In the genomic region with DNA sequence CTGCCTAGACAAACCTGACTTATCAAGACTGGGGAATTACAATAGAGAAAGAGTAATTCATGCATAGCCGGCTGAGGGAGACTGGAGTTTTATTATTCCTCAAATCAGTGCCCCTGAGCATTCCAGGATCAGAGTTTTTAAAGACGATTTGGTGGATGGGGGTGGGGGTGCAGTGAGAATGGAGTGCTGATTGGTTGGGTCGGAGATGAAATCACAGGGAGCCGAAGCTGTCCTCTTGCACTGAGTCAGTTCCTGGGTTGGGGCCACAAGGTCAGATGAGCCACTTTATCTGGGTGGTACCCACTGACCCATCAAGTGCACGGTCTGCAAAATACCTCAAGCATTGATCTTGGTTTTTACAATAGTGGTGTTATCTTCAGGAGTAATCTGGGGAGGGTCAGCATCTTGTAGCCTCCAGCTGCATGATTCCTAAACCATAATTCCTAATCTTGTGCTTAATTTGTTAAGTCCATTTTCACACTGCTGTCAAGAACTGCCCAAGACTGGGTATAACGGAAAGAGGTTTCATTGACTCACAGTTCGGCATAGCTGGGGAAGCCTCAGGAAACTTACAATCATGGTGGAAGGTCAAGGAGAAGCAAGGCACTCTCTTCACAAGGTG, we compare ENCODE assay signal across 24 cellular contexts.
DNase-seq lines count a peak whose midpoint lies in the region; ATAC-seq, FAIRE-seq and TF ChIP-seq lines count a peak whose summit lies in the region.
"Had no signal": no experiment of that assay in that cellular context is flagged by ENCODE, and none has a peak within 500 bp of the region (broad histone marks: within the 10 kb centered on the region; RNA-seq: fewer than 3 reads in every experiment).

No MANE protein-coding gene starts in this region.

- peak overlapping the region; percentile 85 for H3K27ac Mint-ChIP-seq in activated CD4-positive, alpha-beta T cell treated with anti-CD3 and anti-CD28 coated beads for 36 hours
- H3K27ac Mint-ChIP-seq: activated B cell treated with CpG ODN at 0.5 μM for 24 hours; activated CD8-positive, alpha-beta memory T cell treated with anti-CD3 and anti-CD28 coated beads, Interleukin-2, amount 10 ng/mL, durations not matched to agents 7 days and 5 days had no signal

- H3K4me2 ChIP-seq in PC-3 (ENCODE audit: low read length) = no peak overlapping the region

- H3K4me3 ChIP-seq in PC-3 (ENCODE audit: low read length) (no peak overlapping the region), foreskin fibroblast (ENCODE audit: low read depth in 1 of 2, low read length in 2 of 2) (no peak overlapping the region), small intestine (ENCODE audit: low read depth in 1 of 2, low read length in 2 of 2) (no peak overlapping the region), upper lobe of right lung (no peak overlapping the region)
- H3K4me3 ChIP-seq: gastroesophageal sphincter, SK-N-MC, tibial nerve had no signal

- DNase-seq in activated CD4-positive, alpha-beta T cell treated with anti-CD3 and anti-CD28 coated beads for 36 hours = no peak
- no peak for DNase-seq in activated CD4-positive, alpha-beta T cell treated with anti-CD3 and anti-CD28 coated beads, Interleukin-2, amount 50 U/mL, for 1 hour
- DNase-seq in PC-3 (no peak), foreskin fibroblast (peak; percentile 12 to 34), small intestine (no peak), NCI-H187 treated with DMSO at 0.1 percent for 48 hours (lab: John Stamatoyannopoulos, UW) (no peak), GM12892 (ENCODE audit: insufficient read length) (no peak), upper lobe of right lung (no peak)
- DNase-seq: activated B cell treated with CpG ODN at 0.5 μM for 24 hours; activated CD8-positive, alpha-beta memory T cell treated with anti-CD3 and anti-CD28 coated beads, Interleukin-2, amount 10 ng/mL, durations not matched to agents 7 days and 5 days; activated effector memory CD4-positive, alpha-beta T cell treated with Interleukin-2 at 50 U/mL for 16 hours; anterior cingulate cortex; central memory CD4-positive, alpha-beta T cell; DMS 273 treated with DMSO at 0.1 percent for 48 hours; GDM1; NCI-H1417 treated with DMSO at 0.1 percent for 48 hours; NCI-H2171 treated with DMSO at 0.1 percent for 48 hours; retina had no signal

- no peaks in the 10 kb centered on the region for H3K27me3 Mint-ChIP-seq in activated CD4-positive, alpha-beta T cell treated with anti-CD3 and anti-CD28 coated beads for 36 hours
- H3K27me3 Mint-ChIP-seq: activated B cell treated with CpG ODN at 0.5 μM for 24 hours; activated CD8-positive, alpha-beta memory T cell treated with anti-CD3 and anti-CD28 coated beads, Interleukin-2, amount 10 ng/mL, durations not matched to agents 7 days and 5 days had no signal

- no peaks in the 10 kb centered on the region for H3K9me2 ChIP-seq in PC-3 (replicated peaks; ENCODE audit: low read length)

- 57 to 76% (median 69%) methylated on average over 7 of the region's 7 CpGs for WGBS in small intestine, 3 donors

- H3K36me3 Mint-ChIP-seq in activated CD4-positive, alpha-beta T cell treated with anti-CD3 and anti-CD28 coated beads for 36 hours (ENCODE audit: low read depth) = peaks cover 30% of the 10 kb centered on the region

- H3K9me3 ChIP-seq in PC-3 (ENCODE audit: low read length) (no peaks in the 10 kb centered on the region), small intestine (ENCODE audit: control insufficient read depth, low read depth) (no peaks in the 10 kb centered on the region), upper lobe of right lung (no peaks in the 10 kb centered on the region)
- H3K9me3 ChIP-seq: gastroesophageal sphincter, tibial nerve had no signal

- H2AFZ ChIP-seq in PC-3 (ENCODE audit: low read length) = no peak overlapping the region

- H3K9me3 Mint-ChIP-seq in activated CD4-positive, alpha-beta T cell treated with anti-CD3 and anti-CD28 coated beads for 36 hours (ENCODE audit: low read depth) = peaks cover 16% of the 10 kb centered on the region

- peaks cover 29% of the 10 kb centered on the region for H3K4me1 Mint-ChIP-seq in activated CD4-positive, alpha-beta T cell treated with anti-CD3 and anti-CD28 coated beads for 36 hours

- H3K27me3 ChIP-seq in PC-3 (ENCODE audit: low read length) (no peaks in the 10 kb centered on the region), small intestine (ENCODE audit: control insufficient read depth in 2 of 2, insufficient read depth in 2 of 2, low read length in 2 of 2) (no peaks in the 10 kb centered on the region), upper lobe of right lung (no peaks in the 10 kb centered on the region)
- H3K27me3 ChIP-seq: gastroesophageal sphincter, tibial nerve had no signal

- H3F3A ChIP-seq in PC-3 (ENCODE audit: low read length, unreplicated experiment) = no peaks in the 10 kb centered on the region

- ATAC-seq in activated CD4-positive, alpha-beta T cell treated with anti-CD3 and anti-CD28 coated beads for 36 hours = no peak
- no peak for ATAC-seq in PC-3
- no peak for ATAC-seq in upper lobe of right lung
- ATAC-seq: activated CD8-positive, alpha-beta memory T cell treated with anti-CD3 and anti-CD28 coated beads, Interleukin-2, amount 10 ng/mL, durations not matched to agents 7 days and 5 days; gastroesophageal sphincter had no signal

- H3K9ac ChIP-seq in PC-3 (ENCODE audit: low read length) = no peak overlapping the region

- H3K4me1 ChIP-seq in PC-3 (ENCODE audit: insufficient read depth, low read length) (peaks cover 26% of the 10 kb centered on the region), small intestine (ENCODE audit: control insufficient read depth in 2 of 2, insufficient read depth in 1 of 2, low read depth in 1 of 2, low read length in 1 of 2) (peaks cover 0 to 12% of the 10 kb centered on the region in 2 donors), upper lobe of right lung (peaks cover 8% of the 10 kb centered on the region)

- FAIRE-seq in small intestine (lab: Jason Lieb, UNC) (no peak), GM12892 (lab: Jason Lieb, UNC) (no peak)
- FAIRE-seq: H54, RCC 7860 had no signal

- peak overlapping the region; percentile 39 for H3K4me3 Mint-ChIP-seq in activated CD4-positive, alpha-beta T cell treated with anti-CD3 and anti-CD28 coated beads for 36 hours
- H3K4me3 Mint-ChIP-seq: activated B cell treated with CpG ODN at 0.5 μM for 24 hours; activated CD8-positive, alpha-beta memory T cell treated with anti-CD3 and anti-CD28 coated beads, Interleukin-2, amount 10 ng/mL, durations not matched to agents 7 days and 5 days had no signal

- POLR2A ChIA-PET in activated CD4-positive, alpha-beta T cell treated with anti-CD3 and anti-CD28 coated beads for 36 hours (lab: Charles Lee) = interaction anchor here (1.4 kb wide), 1 partner anchor 17 kb away, joined by 9 read pairs; no protein-coding TSS in a partner anchor
- POLR2A ChIA-PET in PC-3 (lab: Charles Lee; ENCODE audit: unreplicated experiment) = no interaction called here

- 0 out of 2 replicates have a peak overlapping the region, but pooled peaks have one; percentile 37 for H3K27ac ChIP-seq in PC-3 (ENCODE audit: low read length)
- H3K27ac ChIP-seq in small intestine (ENCODE audit: low read depth in 1 of 2, low read length in 1 of 2) = peak overlapping the region; percentile 0 to 1
- no peak overlapping the region for H3K27ac ChIP-seq in upper lobe of right lung
- H3K27ac ChIP-seq: 22Rv1, gastroesophageal sphincter, SK-N-MC, tibial nerve had no signal

- TF ChIP-seq CTCF in PC-3 (conservative IDR thresholded peaks at IDR 0.05; ENCODE audit: low read depth, low read length) (no peak), foreskin fibroblast (IDR thresholded peaks at IDR 0.05; ENCODE audit: low read depth, low read length) (no peak), upper lobe of right lung (IDR thresholded peaks at IDR 0.05) (no peak)

- BruUV-seq in PC-3 (replicated peaks; lab: Mats Ljungman, UMichigan) = no TSS peak

- TF ChIP-seq POLR2A in GM12892 (IDR thresholded peaks at IDR 0.05; ENCODE audit: low read depth, low read length) = no peak

- H4K20me1 ChIP-seq in PC-3 (ENCODE audit: low read length) = no peaks in the 10 kb centered on the region

- intact Hi-C loops in activated CD4-positive, alpha-beta T cell treated with anti-CD3 and anti-CD28 coated beads for 36 hours (cut with DNase I, micrococcal nuclease) = no loop called here
- intact Hi-C loops in PC-3 (cut with micrococcal nuclease) (no loop called here), upper lobe of right lung (cut with DNase I) (no loop called here)

- H3K36me3 ChIP-seq in PC-3 (ENCODE audit: low read depth, low read length) (no peaks in the 10 kb centered on the region), small intestine (ENCODE audit: control insufficient read depth in 2 of 2, insufficient read depth in 2 of 2, low read length in 2 of 2) (no peaks in the 10 kb centered on the region), upper lobe of right lung (no peaks in the 10 kb centered on the region)

- CTCF ChIA-PET in activated CD4-positive, alpha-beta T cell treated with anti-CD3 and anti-CD28 coated beads for 36 hours (lab: Charles Lee) = no interaction called here
- CTCF ChIA-PET in PC-3 (lab: Charles Lee) = no interaction called here

- H3K79me2 ChIP-seq in PC-3 (ENCODE audit: low read length) = no peaks in the 10 kb centered on the region

Comparison
In these comparisons a context has a peak if more than half of its experiments do, and no peak if none do; other contexts are left out.
1. DNase-seq: peak in foreskin fibroblast (2 of 2); none in activated CD4-positive, alpha-beta T cell treated with anti-CD3 and anti-CD28 coated beads for 36 hours (single experiment), activated CD4-positive, alpha-beta T cell treated with anti-CD3 and anti-CD28 coated beads, Interleukin-2, amount 50 U/mL, for 1 hour (single experiment), PC-3 (single experiment), small intestine (single experiment), NCI-H187 treated with DMSO at 0.1 percent for 48 hours (single experiment), GM12892 (single experiment) and upper lobe of right lung (single experiment).